In genomic region chr7:41699532-41699931, GRCh38 we compare ENCODE assay signal across 12 cellular contexts. TPM values are rescaled to one million over a fixed set of nuclear protein-coding genes. Genes with fewer than 3 reads are reported as not detected.
DNase-seq lines count a peak whose midpoint lies in the region; ATAC-seq and TF ChIP-seq lines count a peak whose summit lies in the region.
"Had no signal": no experiment of that assay in that cellular context is flagged by ENCODE, and none has a peak within 500 bp of the region (broad histone marks: within the 10 kb centered on the region; RNA-seq: fewer than 3 reads in every experiment).

No MANE protein-coding gene starts in this region.

- H3K9ac ChIP-seq in HUES64 (ENCODE audit: low read depth, low read length), result 0 out of 2 replicates have a peak overlapping the region, but pooled peaks have one; percentile 16

- peak overlapping the region; percentile 56 to 75 for H3K4me3 Mint-ChIP-seq in stimulated activated naive B cell treated with anti-CD40 and anti-IgM and Interleukin-4, amounts not matched to agents 10 μg/mL and 1 μg/mL and 100 μg/mL, for 72 hours

- H3K27ac Mint-ChIP-seq in stimulated activated naive B cell treated with anti-CD40 and anti-IgM and Interleukin-4, amounts not matched to agents 10 μg/mL and 1 μg/mL and 100 μg/mL, for 72 hours, result no peak overlapping the region

- peak overlapping the region; percentile 63 for H3K4me3 ChIP-seq in HUES64 (ENCODE audit: low read length)
- H3K4me3 ChIP-seq in coronary artery, result peak overlapping the region; percentile 82
- H3K4me3 ChIP-seq in left lung, result peak overlapping the region; percentile 17 to 27

- ATAC-seq in left lung, result peak; percentile 18
- ATAC-seq in stimulated activated naive B cell treated with anti-CD40 and anti-IgM and Interleukin-4, amounts not matched to agents 10 μg/mL and 1 μg/mL and 100 μg/mL, for 72 hours (replicated peaks), result peak in 1 of 2 donors; percentile 28
- ATAC-seq in GM19452 (IDR thresholded peaks at IDR 0.05; ENCODE audit: unreplicated experiment), result no peak
- ATAC-seq: activated CD4-positive, CD25-positive, alpha-beta regulatory T cell treated with anti-CD3 and anti-CD28 coated beads, Interleukin-2, amount 50 U/mL, for 24 hours had no signal

- peaks cover 44 to 52% of the 10 kb centered on the region in 2 donors for H3K27me3 Mint-ChIP-seq in stimulated activated naive B cell treated with anti-CD40 and anti-IgM and Interleukin-4, amounts not matched to agents 10 μg/mL and 1 μg/mL and 100 μg/mL, for 72 hours

- H3K4me1 Mint-ChIP-seq in stimulated activated naive B cell treated with anti-CD40 and anti-IgM and Interleukin-4, amounts not matched to agents 10 μg/mL and 1 μg/mL and 100 μg/mL, for 72 hours, result peaks cover 15 to 36% of the 10 kb centered on the region in 2 donors

- no peaks in the 10 kb centered on the region for H3K36me3 ChIP-seq in HUES64 (ENCODE audit: insufficient read depth, low read length)
- H3K36me3 ChIP-seq in left lung, result no peaks in the 10 kb centered on the region

- 5% methylated on average over 12 of the region's 12 CpGs for WGBS in HUES64

- TF ChIP-seq CTCF in coronary artery (IDR thresholded peaks at IDR 0.05) (no peak), left lung (IDR thresholded peaks at IDR 0.05) (no peak)

- DNase-seq in coronary artery (ENCODE audit: low spot score) (no peak), left lung (peak in 1 of 2 donors; percentile 74), NOMO-1 treated with DMSO at 0.1 percent for 48 hours (lab: John Stamatoyannopoulos, UW; ENCODE audit: unreplicated experiment) (no peak), activated gamma-delta T cell treated with Interleukin-2 at 50 U/mL for 16 hours (no peak), HPDE6-E6E7 (ENCODE audit: extremely low spot score) (no peak)
- DNase-seq in stimulated activated naive B cell treated with anti-CD40 and anti-IgM and Interleukin-4, amounts not matched to agents 10 μg/mL and 1 μg/mL and 100 μg/mL, for 72 hours, result no peak
- DNase-seq: effector CD4-positive, alpha-beta T cell; NCI-H187 treated with DMSO at 0.1 percent for 48 hours; stimulated activated CD4-positive, alpha-beta T cell treated with anti-CD3 and anti-CD28 coated beads, Interleukin-4, amount 100 ng/mL, for 1 hour had no signal

- intact Hi-C loops in left lung (cut with DNase I), result no loop called here

- no peaks in the 10 kb centered on the region for H3K9me3 Mint-ChIP-seq in stimulated activated naive B cell treated with anti-CD40 and anti-IgM and Interleukin-4, amounts not matched to agents 10 μg/mL and 1 μg/mL and 100 μg/mL, for 72 hours

- H3K27ac ChIP-seq in HUES64 (ENCODE audit: low read depth, low read length) (0 out of 2 replicates have a peak overlapping the region, but pooled peaks have one; percentile 18), coronary artery (peak overlapping the region; percentile 90 to 94), left lung (peak overlapping the region; percentile 39 to 67)

- peaks cover 46% of the 10 kb centered on the region for H3K27me3 ChIP-seq in HUES64 (ENCODE audit: insufficient read depth, low read length)
- H3K27me3 ChIP-seq in left lung, result peaks cover 3 to 47% of the 10 kb centered on the region in 2 donors

- H3K9me3 ChIP-seq in HUES64 (ENCODE audit: insufficient read depth, low read depth, low read length) (no peaks in the 10 kb centered on the region), left lung (no peaks in the 10 kb centered on the region)

- H3K36me3 Mint-ChIP-seq in stimulated activated naive B cell treated with anti-CD40 and anti-IgM and Interleukin-4, amounts not matched to agents 10 μg/mL and 1 μg/mL and 100 μg/mL, for 72 hours, result no peaks in the 10 kb centered on the region

- peaks cover 50% of the 10 kb centered on the region for H3K4me1 ChIP-seq in HUES64 (ENCODE audit: insufficient read depth, low read length)
- peaks cover 0 to 24% of the 10 kb centered on the region in 2 donors for H3K4me1 ChIP-seq in left lung

RNA-seq across cellular contexts. Expression of gene INHBA, which starts 3.4 kb away (rescaled TPM):
- polyA plus RNA-seq in HUES64 (2013, experiment 1 of 2), result 0.35 TPM
- polyA plus RNA-seq in HUES64 (2013, experiment 2 of 2), result 0.38 TPM
- 10 to 100 TPM in 1 of 2 donors, 1 to 10 TPM in 1; 8.0 to 16.7 TPM for total RNA-seq in left lung

Comparison
In these comparisons a context has a peak if more than half of its experiments do, and no peak if none do; other contexts are left out.
1. H3K27ac ChIP-seq: peak in every context shown above with its lines; median percentile 92 in coronary artery; 53 in left lung; 18 in HUES64.
2. H3K4me3 ChIP-seq: peak in every context shown above with its lines; median percentile 82 in coronary artery; 63 in HUES64; 22 in left lung.